8 cellular contexts compared by ENCODE assay signal in genomic region chr14:66509874-66510273, GRCh38. TPM values are rescaled to one million over a fixed set of nuclear protein-coding genes. Genes with fewer than 3 reads are reported as not detected.
DNase-seq lines count a peak whose midpoint lies in the region; ATAC-seq and TF ChIP-seq lines count a peak whose summit lies in the region.

No MANE protein-coding gene starts in this region.

- no peak overlapping the region for H3K27ac Mint-ChIP-seq in activated naive CD4-positive, alpha-beta T cell treated with anti-CD3 and anti-CD28 coated beads, Interleukin-2, amount 50 U/mL, for 24 hours
- H3K27ac Mint-ChIP-seq in activated naive CD4-positive, alpha-beta T cell treated with anti-CD3 and anti-CD28 coated beads, Interleukin-2, amount 50 U/mL, for 72 hours = no peak overlapping the region

- TF ChIP-seq POLR2A in tibial nerve (IDR thresholded peaks at IDR 0.05) = no peak

- H3K4me3 ChIP-seq in adipocyte (ENCODE audit: low read length) = peak overlapping the region; percentile 98
- peak overlapping the region in 3 of 4 donors; percentile 60 to 93 (median 82) for H3K4me3 ChIP-seq in tibial nerve

- H3K9me3 ChIP-seq in adipocyte (ENCODE audit: control insufficient read depth, low read length) (no peaks in the 10 kb centered on the region), tibial nerve (no peaks in the 10 kb centered on the region)

- no peak for TF ChIP-seq CTCF in tibial nerve (IDR thresholded peaks at IDR 0.05)

- peaks cover 30% of the 10 kb centered on the region for H3K4me1 ChIP-seq in adipocyte (ENCODE audit: control insufficient read depth, insufficient read depth, low read length)
- peaks cover 0 to 21% (median 3%) of the 10 kb centered on the region in 4 donors for H3K4me1 ChIP-seq in tibial nerve

- peak overlapping the region in 2 of 4 donors; percentile 88 to 93 for H3K27ac ChIP-seq in tibial nerve

- no peaks in the 10 kb centered on the region for H3K36me3 Mint-ChIP-seq in activated naive CD4-positive, alpha-beta T cell treated with anti-CD3 and anti-CD28 coated beads, Interleukin-2, amount 50 U/mL, for 24 hours
- peaks cover 0 to 5% of the 10 kb centered on the region in 2 donors for H3K36me3 Mint-ChIP-seq in activated naive CD4-positive, alpha-beta T cell treated with anti-CD3 and anti-CD28 coated beads, Interleukin-2, amount 50 U/mL, for 72 hours

- DNase-seq in activated naive CD4-positive, alpha-beta T cell treated with anti-CD3 and anti-CD28 coated beads, Interleukin-2, amount 50 U/mL, for 72 hours (ENCODE audit: low spot score in 2 of 2) = no peak
- DNase-seq in adipocyte (ENCODE audit: low read depth) (peak; percentile 30), left kidney (ENCODE audit: low read depth, low spot score) (peak; percentile 51), tibial nerve (ENCODE audit: low spot score in 2 of 2) (no peak), NOMO-1 (lab: John Stamatoyannopoulos, UW; ENCODE audit: unreplicated experiment in 2 of 2) (no peak)

- TF ChIP-seq EP300 in tibial nerve (IDR thresholded peaks at IDR 0.05) = no peak

- peaks cover 42% of the 10 kb centered on the region for H3K4me1 Mint-ChIP-seq in activated naive CD4-positive, alpha-beta T cell treated with anti-CD3 and anti-CD28 coated beads, Interleukin-2, amount 50 U/mL, for 24 hours

- ATAC-seq in activated naive CD4-positive, alpha-beta T cell treated with anti-CD3 and anti-CD28 coated beads, Interleukin-2, amount 50 U/mL, for 72 hours = no peak
- ATAC-seq in GM21526 (IDR thresholded peaks at IDR 0.05; ENCODE audit: low FRiP score, unreplicated experiment) (no peak), HG03342 (IDR thresholded peaks at IDR 0.05; ENCODE audit: unreplicated experiment) (no peak)

- H3K9me3 Mint-ChIP-seq in activated naive CD4-positive, alpha-beta T cell treated with anti-CD3 and anti-CD28 coated beads, Interleukin-2, amount 50 U/mL, for 24 hours = no peaks in the 10 kb centered on the region
- no peaks in the 10 kb centered on the region for H3K9me3 Mint-ChIP-seq in activated naive CD4-positive, alpha-beta T cell treated with anti-CD3 and anti-CD28 coated beads, Interleukin-2, amount 50 U/mL, for 72 hours

- H3K27me3 Mint-ChIP-seq in activated naive CD4-positive, alpha-beta T cell treated with anti-CD3 and anti-CD28 coated beads, Interleukin-2, amount 50 U/mL, for 24 hours = no peaks in the 10 kb centered on the region

- H3K27me3 ChIP-seq in adipocyte (replicated peaks; ENCODE audit: control insufficient read depth, insufficient read depth, low read length) (no peaks in the 10 kb centered on the region), tibial nerve (no peaks in the 10 kb centered on the region)

- H3K4me3 Mint-ChIP-seq in activated naive CD4-positive, alpha-beta T cell treated with anti-CD3 and anti-CD28 coated beads, Interleukin-2, amount 50 U/mL, for 24 hours = peak overlapping the region; percentile 92

- H3K36me3 ChIP-seq in adipocyte (ENCODE audit: control insufficient read depth, insufficient read depth, low read length, severe bottlenecking) (no peaks in the 10 kb centered on the region), tibial nerve (no peaks in the 10 kb centered on the region)

- 43 to 58% methylated on average over 4 of the region's 4 CpGs for WGBS in tibial nerve, 2 donors

- peak overlapping the region; percentile 91 for H3K9ac ChIP-seq in adipocyte (ENCODE audit: low read length)

RNA-seq across cellular contexts. Expression of gene GPHN, which starts 1.9 kb away (rescaled TPM):
- 10 to 100 TPM; 14.0 to 35.8 TPM for total RNA-seq in activated naive CD4-positive, alpha-beta T cell treated with anti-CD3 and anti-CD28 coated beads, Interleukin-2, amount 50 U/mL, for 72 hours
- total RNA-seq in tibial nerve = 10 to 100 TPM; 16.3 to 73.0 (median 36.8) TPM

RNA-seq across cellular contexts. Expression of gene CCDC196, which starts 23.7 kb away (rescaled TPM):
- total RNA-seq in activated naive CD4-positive, alpha-beta T cell treated with anti-CD3 and anti-CD28 coated beads, Interleukin-2, amount 50 U/mL, for 72 hours = not detected
- not detected for total RNA-seq in tibial nerve

Comparison
In these comparisons a context has a peak if more than half of its experiments do, and no peak if none do; other contexts are left out.
1. DNase-seq: peak in adipocyte (single experiment) and left kidney (single experiment); none in activated naive CD4-positive, alpha-beta T cell treated with anti-CD3 and anti-CD28 coated beads, Interleukin-2, amount 50 U/mL, for 72 hours (0 of 2), tibial nerve (0 of 2) and NOMO-1 (0 of 2).